Comparison of ENCODE assay signal across 1 cellular context in the genomic region with DNA sequence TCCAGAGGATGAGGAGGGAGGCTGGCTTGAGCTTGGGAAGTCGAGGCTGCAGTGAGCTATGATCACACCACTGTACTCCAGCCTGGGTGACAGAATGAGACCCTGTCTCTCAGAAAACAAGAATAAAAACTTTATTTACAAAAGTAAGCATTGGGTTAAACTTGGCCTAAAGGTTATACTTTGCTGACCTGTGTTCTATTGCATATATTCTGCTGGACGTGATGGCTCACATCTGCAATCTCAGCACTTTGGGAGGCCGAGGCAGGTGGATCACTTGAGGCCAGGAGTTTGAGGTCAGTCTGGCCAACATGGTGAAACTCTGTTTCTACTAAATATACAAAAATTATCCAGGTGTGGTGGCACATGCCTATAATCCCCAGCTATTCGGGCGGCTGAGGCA.
TF ChIP-seq lines count a peak whose summit lies in the region.

No MANE protein-coding gene starts in this region.

TF ChIP-seq in HepG2, 621 proteins besides CTCF, POLR2A, EP300 and RAD21:
- TF ChIP-seq TCF12 (IDR thresholded peaks at IDR 0.05), result no peak
- no peak for TF ChIP-seq TCF12 (CRISPR knock-in tag; IDR thresholded peaks at IDR 0.05)
- TF ChIP-seq HDAC1 (CRISPR knock-in tag; IDR thresholded peaks at IDR 0.05), result no peak
- TF ChIP-seq CHD2 (IDR thresholded peaks at IDR 0.05; ENCODE audit: low read depth, low read length), result no peak
- TF ChIP-seq ZFAT (CRISPR knock-in tag; conservative IDR thresholded peaks at IDR 0.05), result no peak
- no peak for TF ChIP-seq JUNB (CRISPR knock-in tag; IDR thresholded peaks at IDR 0.05; ENCODE audit: borderline replicate concordance)
- no peak for TF ChIP-seq SPEN (CRISPR knock-in tag; IDR thresholded peaks at IDR 0.05; ENCODE audit: low read depth)
- no peak for TF ChIP-seq TRIM22 (IDR thresholded peaks at IDR 0.05)
- no peak for TF ChIP-seq ZNF530 (CRISPR knock-in tag; IDR thresholded peaks at IDR 0.05; ENCODE audit: low read depth)
- TF ChIP-seq GLMP (CRISPR knock-in tag; IDR thresholded peaks at IDR 0.05; ENCODE audit: borderline replicate concordance), result no peak
- TF ChIP-seq ASH2L (IDR thresholded peaks at IDR 0.05; ENCODE audit: insufficient read length, low read depth, low read length), result no peak
- no peak for TF ChIP-seq GABPB1 (CRISPR knock-in tag; IDR thresholded peaks at IDR 0.05)
- no peak for TF ChIP-seq ZNF234 (CRISPR knock-in tag; conservative IDR thresholded peaks at IDR 0.05)
- peak; percentile 54 to 71 for TF ChIP-seq MAFK (conservative IDR thresholded peaks at IDR 0.05 in 1 of 2, IDR thresholded peaks at IDR 0.05 in 1 of 2; ENCODE audit: low read length in 2 of 2)
- TF ChIP-seq ATF3 (CRISPR knock-in tag; IDR thresholded peaks at IDR 0.05), result no peak
- TF ChIP-seq MEIS1 (CRISPR knock-in tag; IDR thresholded peaks at IDR 0.05; ENCODE audit: borderline replicate concordance), result no peak
- peak; percentile 49; the same call in 1 of the 2 replicates for TF ChIP-seq MAFF (IDR thresholded peaks at IDR 0.05; ENCODE audit: low read depth, low read length)
- no peak for TF ChIP-seq TEAD3 (CRISPR knock-in tag; optimal IDR thresholded peaks at IDR 0.05; ENCODE audit: borderline replicate concordance)
